In the genomic region with DNA sequence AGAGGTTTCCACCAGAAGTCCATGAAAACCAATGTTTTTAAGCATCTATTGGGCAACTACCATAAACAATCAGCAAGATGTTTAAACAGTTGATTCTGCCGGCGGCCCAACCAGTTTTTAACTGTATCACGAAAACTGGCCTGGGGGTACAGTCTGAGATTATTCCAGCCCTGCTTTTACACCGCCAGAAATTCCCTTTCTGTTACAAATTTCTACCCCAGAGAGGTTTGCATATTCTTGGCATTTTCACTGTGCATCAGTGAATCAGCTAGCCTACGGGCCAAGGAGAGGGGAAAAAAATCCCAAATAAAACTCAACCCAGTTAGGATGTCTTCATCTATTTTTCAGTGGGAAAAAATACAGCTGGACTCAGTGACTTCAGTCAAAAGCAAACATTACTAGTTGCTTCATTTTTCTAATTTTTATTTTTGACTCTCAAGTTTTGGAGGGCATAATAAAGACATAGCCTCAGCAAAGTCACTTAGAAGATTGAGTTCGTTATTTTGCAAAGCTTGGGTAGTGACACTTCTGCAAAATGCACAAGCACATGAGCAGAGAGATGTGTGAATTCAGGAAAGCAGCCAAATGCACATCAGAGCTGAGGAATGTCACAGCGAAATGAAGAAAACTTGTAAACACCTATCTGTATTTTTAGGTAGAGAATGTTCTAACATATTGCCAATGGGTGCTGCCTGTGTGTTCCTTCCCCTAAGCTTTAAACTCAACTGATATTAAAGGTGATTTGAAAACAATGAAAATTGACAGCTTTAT, we compare ENCODE assay signal across 1 cellular context.
TF ChIP-seq lines count a peak whose summit lies in the region.

No MANE protein-coding gene starts in this region.

TF ChIP-seq in K562, 482 proteins besides CTCF, POLR2A, EP300 and RAD21 (continued from another document):
- TF ChIP-seq, protein P1, sequence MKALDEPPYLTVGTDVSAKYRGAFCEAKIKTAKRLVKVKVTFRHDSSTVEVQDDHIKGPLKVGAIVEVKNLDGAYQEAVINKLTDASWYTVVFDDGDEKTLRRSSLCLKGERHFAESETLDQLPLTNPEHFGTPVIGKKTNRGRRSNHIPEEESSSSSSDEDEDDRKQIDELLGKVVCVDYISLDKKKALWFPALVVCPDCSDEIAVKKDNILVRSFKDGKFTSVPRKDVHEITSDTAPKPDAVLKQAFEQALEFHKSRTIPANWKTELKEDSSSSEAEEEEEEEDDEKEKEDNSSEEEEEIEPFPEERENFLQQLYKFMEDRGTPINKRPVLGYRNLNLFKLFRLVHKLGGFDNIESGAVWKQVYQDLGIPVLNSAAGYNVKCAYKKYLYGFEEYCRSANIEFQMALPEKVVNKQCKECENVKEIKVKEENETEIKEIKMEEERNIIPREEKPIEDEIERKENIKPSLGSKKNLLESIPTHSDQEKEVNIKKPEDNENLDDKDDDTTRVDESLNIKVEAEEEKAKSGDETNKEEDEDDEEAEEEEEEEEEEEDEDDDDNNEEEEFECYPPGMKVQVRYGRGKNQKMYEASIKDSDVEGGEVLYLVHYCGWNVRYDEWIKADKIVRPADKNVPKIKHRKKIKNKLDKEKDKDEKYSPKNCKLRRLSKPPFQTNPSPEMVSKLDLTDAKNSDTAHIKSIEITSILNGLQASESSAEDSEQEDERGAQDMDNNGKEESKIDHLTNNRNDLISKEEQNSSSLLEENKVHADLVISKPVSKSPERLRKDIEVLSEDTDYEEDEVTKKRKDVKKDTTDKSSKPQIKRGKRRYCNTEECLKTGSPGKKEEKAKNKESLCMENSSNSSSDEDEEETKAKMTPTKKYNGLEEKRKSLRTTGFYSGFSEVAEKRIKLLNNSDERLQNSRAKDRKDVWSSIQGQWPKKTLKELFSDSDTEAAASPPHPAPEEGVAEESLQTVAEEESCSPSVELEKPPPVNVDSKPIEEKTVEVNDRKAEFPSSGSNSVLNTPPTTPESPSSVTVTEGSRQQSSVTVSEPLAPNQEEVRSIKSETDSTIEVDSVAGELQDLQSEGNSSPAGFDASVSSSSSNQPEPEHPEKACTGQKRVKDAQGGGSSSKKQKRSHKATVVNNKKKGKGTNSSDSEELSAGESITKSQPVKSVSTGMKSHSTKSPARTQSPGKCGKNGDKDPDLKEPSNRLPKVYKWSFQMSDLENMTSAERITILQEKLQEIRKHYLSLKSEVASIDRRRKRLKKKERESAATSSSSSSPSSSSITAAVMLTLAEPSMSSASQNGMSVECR (CRISPR knock-in tag; IDR thresholded peaks at IDR 0.05), result no peak
- TF ChIP-seq CBX8 (IDR thresholded peaks at IDR 0.05; ENCODE audit: borderline replicate concordance, extremely low read depth, low read depth, low read length, poor library complexity, severe bottlenecking) (no peak), SMAD1 (IDR thresholded peaks at IDR 0.05; ENCODE audit: low read depth, low read length, partially characterized antibody) (no peak), ZNF57 (CRISPR knock-in tag; IDR thresholded peaks at IDR 0.05) (no peak), ZEB2 (IDR thresholded peaks at IDR 0.05) (no peak), GATAD2B (IDR thresholded peaks at IDR 0.05; ENCODE audit: borderline replicate concordance) (no peak), BHLHE40 (IDR thresholded peaks at IDR 0.05; ENCODE audit: low read length) (no peak), SRSF3 (IDR thresholded peaks at IDR 0.05; ENCODE audit: insufficient read depth, low read length) (no peak), MAZ (CRISPR knock-in tag; conservative IDR thresholded peaks at IDR 0.05 in 1 of 2, IDR thresholded peaks at IDR 0.05 in 1 of 2) (no peak), MECOM (CRISPR knock-in tag; IDR thresholded peaks at IDR 0.05) (0 out of 2 replicates have a peak, but pooled peaks have one; percentile 29), ATF1 (CRISPR knock-in tag; IDR thresholded peaks at IDR 0.05) (no peak), ATF1 (tag; IDR thresholded peaks at IDR 0.05) (0 out of 2 replicates have a peak, but pooled peaks have one; percentile 13), NCOA4 (IDR thresholded peaks at IDR 0.05; ENCODE audit: partially characterized antibody) (no peak), ARID3B (CRISPR knock-in tag; IDR thresholded peaks at IDR 0.05; ENCODE audit: borderline replicate concordance) (no peak)
- TF ChIP-seq, protein P2, sequence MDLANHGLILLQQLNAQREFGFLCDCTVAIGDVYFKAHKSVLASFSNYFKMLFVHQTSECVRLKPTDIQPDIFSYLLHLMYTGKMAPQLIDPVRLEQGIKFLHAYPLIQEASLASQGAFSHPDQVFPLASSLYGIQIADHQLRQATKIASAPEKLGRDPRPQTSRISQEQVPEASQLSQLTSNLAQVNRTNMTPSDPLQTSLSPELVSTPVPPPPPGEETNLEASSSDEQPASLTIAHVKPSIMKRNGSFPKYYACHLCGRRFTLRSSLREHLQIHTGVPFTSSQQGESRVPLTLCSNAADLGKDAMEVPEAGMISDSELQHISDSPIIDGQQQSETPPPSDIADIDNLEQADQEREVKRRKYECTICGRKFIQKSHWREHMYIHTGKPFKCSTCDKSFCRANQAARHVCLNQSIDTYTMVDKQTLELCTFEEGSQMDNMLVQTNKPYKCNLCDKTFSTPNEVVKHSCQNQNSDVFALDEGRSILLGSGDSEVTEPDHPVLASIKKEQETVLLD (IDR thresholded peaks at IDR 0.05), result no peak
- TF ChIP-seq, protein P3, sequence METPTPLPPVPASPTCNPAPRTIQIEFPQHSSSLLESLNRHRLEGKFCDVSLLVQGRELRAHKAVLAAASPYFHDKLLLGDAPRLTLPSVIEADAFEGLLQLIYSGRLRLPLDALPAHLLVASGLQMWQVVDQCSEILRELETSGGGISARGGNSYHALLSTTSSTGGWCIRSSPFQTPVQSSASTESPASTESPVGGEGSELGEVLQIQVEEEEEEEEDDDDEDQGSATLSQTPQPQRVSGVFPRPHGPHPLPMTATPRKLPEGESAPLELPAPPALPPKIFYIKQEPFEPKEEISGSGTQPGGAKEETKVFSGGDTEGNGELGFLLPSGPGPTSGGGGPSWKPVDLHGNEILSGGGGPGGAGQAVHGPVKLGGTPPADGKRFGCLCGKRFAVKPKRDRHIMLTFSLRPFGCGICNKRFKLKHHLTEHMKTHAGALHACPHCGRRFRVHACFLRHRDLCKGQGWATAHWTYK (CRISPR knock-in tag; IDR thresholded peaks at IDR 0.05), result no peak
TF ChIP-seq in K562: peak in this region for 3.
